In genomic region chr10:3949741-3950140, GRCh38 we compare ENCODE assay signal across 21 cellular contexts.
DNase-seq lines count a peak whose midpoint lies in the region; ATAC-seq and TF ChIP-seq lines count a peak whose summit lies in the region.
"Had no signal": no experiment of that assay in that cellular context is flagged by ENCODE, and none has a peak within 500 bp of the region (broad histone marks: within the 10 kb centered on the region; RNA-seq: fewer than 3 reads in every experiment).

No MANE protein-coding gene starts in this region.

- no peak overlapping the region for H3K4me3 ChIP-seq in body of pancreas
- H3K4me3 ChIP-seq: A549, coronary artery, pancreas, sigmoid colon had no signal

- no peaks in the 10 kb centered on the region for H3K9me3 ChIP-seq in body of pancreas
- H3K9me3 ChIP-seq: A549, BE2C, Caco-2, pancreas, sigmoid colon had no signal

- intact Hi-C loops in activated CD4-positive, alpha-beta memory T cell treated with anti-CD3 and anti-CD28 coated beads for 36 hours (cut with micrococcal nuclease): loop anchor here (1.0 to 10.0 kb wide), 6 partner anchors 12 to 703 kb away; no protein-coding TSS in a partner anchor
- intact Hi-C loops in body of pancreas (cut with DNase I): no loop called here

- ATAC-seq in WTC11 (peak; percentile 84), HG02571 (IDR thresholded peaks at IDR 0.05; ENCODE audit: unreplicated experiment) (no peak), body of pancreas (no peak)
- ATAC-seq: A549, pancreas, SK-N-SH treated with all-trans-retinoic acid at 6 μM for 48 hours had no signal

- CTCF ChIA-PET in activated CD4-positive, alpha-beta memory T cell treated with anti-CD3 and anti-CD28 coated beads, Interleukin-2, amount 10 ng/mL, durations not matched to agents 7 days and 5 days (lab: Charles Lee): interaction anchor here (1.0 to 1.3 kb wide), 2 partner anchors 11 to 23 kb away, joined by 3 to 4 read pairs; no protein-coding TSS in a partner anchor
- CTCF ChIA-PET in activated CD4-positive, alpha-beta memory T cell treated with anti-CD3 and anti-CD28 coated beads for 36 hours (lab: Charles Lee): no interaction called here
- CTCF ChIA-PET in WTC11 (lab: Charles Lee): no interaction called here

- H3K27ac Mint-ChIP-seq in activated CD4-positive, alpha-beta memory T cell treated with anti-CD3 and anti-CD28 coated beads, Interleukin-2, amount 10 ng/mL, durations not matched to agents 7 days and 5 days: peak overlapping the region; percentile 90
- no peak overlapping the region for H3K27ac Mint-ChIP-seq in activated CD4-positive, alpha-beta memory T cell treated with anti-CD3 and anti-CD28 coated beads for 36 hours
- no peak overlapping the region for H3K27ac Mint-ChIP-seq in WTC11

- H3K4me1 ChIP-seq in body of pancreas: peaks cover 7% of the 10 kb centered on the region
- H3K4me1 ChIP-seq: A549, BE2C, pancreas had no signal

- no peak for TF ChIP-seq CTCF in WTC11 (IDR thresholded peaks at IDR 0.05)
- TF ChIP-seq CTCF in body of pancreas (IDR thresholded peaks at IDR 0.05): no peak

- H3K27me3 Mint-ChIP-seq in activated CD4-positive, alpha-beta memory T cell treated with anti-CD3 and anti-CD28 coated beads, Interleukin-2, amount 10 ng/mL, durations not matched to agents 7 days and 5 days: no peaks in the 10 kb centered on the region
- H3K27me3 Mint-ChIP-seq in activated CD4-positive, alpha-beta memory T cell treated with anti-CD3 and anti-CD28 coated beads for 36 hours: no peaks in the 10 kb centered on the region
- no peaks in the 10 kb centered on the region for H3K27me3 Mint-ChIP-seq in WTC11 (ENCODE audit: low read depth)

- H3K36me3 Mint-ChIP-seq in activated CD4-positive, alpha-beta memory T cell treated with anti-CD3 and anti-CD28 coated beads, Interleukin-2, amount 10 ng/mL, durations not matched to agents 7 days and 5 days (ENCODE audit: low read depth): peaks cover 21% of the 10 kb centered on the region
- peaks cover 9% of the 10 kb centered on the region for H3K36me3 Mint-ChIP-seq in activated CD4-positive, alpha-beta memory T cell treated with anti-CD3 and anti-CD28 coated beads for 36 hours
- no peaks in the 10 kb centered on the region for H3K36me3 Mint-ChIP-seq in WTC11

- H3K27ac ChIP-seq in body of pancreas: no peak overlapping the region
- H3K27ac ChIP-seq: A549, coronary artery, pancreas, sigmoid colon had no signal

- no peak for DNase-seq in activated CD4-positive, alpha-beta memory T cell treated with anti-CD3 and anti-CD28 coated beads, Interleukin-2, amount 10 ng/mL, durations not matched to agents 7 days and 5 days
- DNase-seq in activated CD4-positive, alpha-beta memory T cell treated with anti-CD3 and anti-CD28 coated beads for 36 hours: no peak
- DNase-seq in WTC11 (ENCODE audit: low spot score) (peak; percentile 17), iPS-NIHi11 (ENCODE audit: low spot score) (peak; percentile 38), retina (peak; percentile 47), AML-193 (lab: John Stamatoyannopoulos, UW) (no peak), body of pancreas (no peak)
- DNase-seq: activated CD4-positive, CD25-positive, alpha-beta regulatory T cell; BE2C; Caco-2; kidney glomerular epithelial cell; NCI-H1694 treated with DMSO at 0.1 percent for 48 hours; NCI-H526 treated with DMSO at 0.1 percent for 48 hours; pancreas; sigmoid colon; stimulated activated CD4-positive, alpha-beta T cell treated with anti-CD3 and anti-CD28 coated beads, Interleukin-15, amount 100 ng/mL, for 24 hours; substantia nigra had no signal

- no peak overlapping the region for H3K4me3 Mint-ChIP-seq in activated CD4-positive, alpha-beta memory T cell treated with anti-CD3 and anti-CD28 coated beads, Interleukin-2, amount 10 ng/mL, durations not matched to agents 7 days and 5 days
- H3K4me3 Mint-ChIP-seq in activated CD4-positive, alpha-beta memory T cell treated with anti-CD3 and anti-CD28 coated beads for 36 hours: no peak overlapping the region
- H3K4me3 Mint-ChIP-seq in WTC11: no peak overlapping the region

- TF ChIP-seq POLR2A in body of pancreas (IDR thresholded peaks at IDR 0.05): no peak

- no peaks in the 10 kb centered on the region for H3K27me3 ChIP-seq in body of pancreas
- H3K27me3 ChIP-seq: BE2C, pancreas, sigmoid colon had no signal

- peaks cover 6% of the 10 kb centered on the region for H3K9me3 Mint-ChIP-seq in activated CD4-positive, alpha-beta memory T cell treated with anti-CD3 and anti-CD28 coated beads, Interleukin-2, amount 10 ng/mL, durations not matched to agents 7 days and 5 days
- H3K9me3 Mint-ChIP-seq in activated CD4-positive, alpha-beta memory T cell treated with anti-CD3 and anti-CD28 coated beads for 36 hours: peaks cover 3% of the 10 kb centered on the region
- H3K9me3 Mint-ChIP-seq in WTC11: peaks cover 10% of the 10 kb centered on the region

- WGBS in body of pancreas, 2 donors: 53 to 64% methylated on average over 10 of the region's 10 CpGs

- POLR2A ChIA-PET in activated CD4-positive, alpha-beta memory T cell treated with anti-CD3 and anti-CD28 coated beads, Interleukin-2, amount 10 ng/mL, durations not matched to agents 7 days and 5 days (lab: Charles Lee): interaction anchor here (0.6 to 8.6 kb wide), 12 partner anchors 11 to 185 kb away, joined by 3 to 146 read pairs (median 6); partner anchors contain the start of gene KLF6
- POLR2A ChIA-PET in activated CD4-positive, alpha-beta memory T cell treated with anti-CD3 and anti-CD28 coated beads for 36 hours (lab: Charles Lee): no interaction called here
- POLR2A ChIA-PET in WTC11 (lab: Charles Lee): no interaction called here

- H3K4me1 Mint-ChIP-seq in activated CD4-positive, alpha-beta memory T cell treated with anti-CD3 and anti-CD28 coated beads, Interleukin-2, amount 10 ng/mL, durations not matched to agents 7 days and 5 days: peaks cover 68% of the 10 kb centered on the region
- peaks cover 53% of the 10 kb centered on the region for H3K4me1 Mint-ChIP-seq in activated CD4-positive, alpha-beta memory T cell treated with anti-CD3 and anti-CD28 coated beads for 36 hours (ENCODE audit: low read depth)
- H3K4me1 Mint-ChIP-seq in WTC11: peaks cover 28% of the 10 kb centered on the region

- H3K36me3 ChIP-seq in body of pancreas (replicated peaks in 1 of 2; ENCODE audit: insufficient read depth in 1 of 2, low read depth in 2 of 2): no peaks in the 10 kb centered on the region
- H3K36me3 ChIP-seq: BE2C, pancreas, sigmoid colon had no signal

TF ChIP-seq in WTC11, 78 proteins besides CTCF, POLR2A, EP300 and RAD21 (continues in another document):
- TF ChIP-seq SMAD3 (CRISPR knock-in tag; IDR thresholded peaks at IDR 0.05; ENCODE audit: borderline replicate concordance) (no peak), NFATC4 (CRISPR knock-in tag; IDR thresholded peaks at IDR 0.05) (no peak), TEAD1 (CRISPR knock-in tag; IDR thresholded peaks at IDR 0.05) (no peak), ETV6 (CRISPR knock-in tag; IDR thresholded peaks at IDR 0.05) (no peak), ESRRA (CRISPR knock-in tag; IDR thresholded peaks at IDR 0.05; ENCODE audit: borderline replicate concordance) (no peak), ZNF281 (CRISPR knock-in tag; IDR thresholded peaks at IDR 0.05) (no peak), FOXK1 (CRISPR knock-in tag; IDR thresholded peaks at IDR 0.05) (no peak), IRF1 (CRISPR knock-in tag; IDR thresholded peaks at IDR 0.05) (no peak), CREB1 (CRISPR knock-in tag; IDR thresholded peaks at IDR 0.05) (no peak), AR (CRISPR knock-in tag; IDR thresholded peaks at IDR 0.05) (no peak)

Comparison
In these comparisons a context has a peak if more than half of its experiments do, and no peak if none do; other contexts are left out.
1. DNase-seq: peak in WTC11 (single experiment), iPS-NIHi11 (single experiment) and retina (single experiment); none in activated CD4-positive, alpha-beta memory T cell treated with anti-CD3 and anti-CD28 coated beads, Interleukin-2, amount 10 ng/mL, durations not matched to agents 7 days and 5 days (single experiment), activated CD4-positive, alpha-beta memory T cell treated with anti-CD3 and anti-CD28 coated beads for 36 hours (single experiment), AML-193 (0 of 2) and body of pancreas (0 of 4).